Comparison of ENCODE assay signal across 1 cellular context in genomic region chr12:87952850-87953249, GRCh38.
TF ChIP-seq lines count a peak whose summit lies in the region.

No MANE protein-coding gene starts in this region.

TF ChIP-seq in HepG2, 621 proteins besides CTCF, POLR2A, EP300 and RAD21 (continued from another document):
- TF ChIP-seq USF2 (IDR thresholded peaks at IDR 0.05; ENCODE audit: low read depth, low read length) (no peak), USF2 (CRISPR knock-in tag; IDR thresholded peaks at IDR 0.05; ENCODE audit: borderline replicate concordance) (no peak), SMC3 (IDR thresholded peaks at IDR 0.05; ENCODE audit: low read length) (no peak), KDM2A (CRISPR knock-in tag; IDR thresholded peaks at IDR 0.05; ENCODE audit: borderline replicate concordance, low read depth) (no peak), MLX (CRISPR knock-in tag; IDR thresholded peaks at IDR 0.05) (no peak), ETV5 (CRISPR knock-in tag; IDR thresholded peaks at IDR 0.05; ENCODE audit: borderline replicate concordance) (no peak), ZNF616 (CRISPR knock-in tag; IDR thresholded peaks at IDR 0.05; ENCODE audit: low read depth) (no peak), SMAD9 (CRISPR knock-in tag; IDR thresholded peaks at IDR 0.05) (no peak), HHEX (CRISPR knock-in tag; IDR thresholded peaks at IDR 0.05) (no peak), GRHL1 (CRISPR knock-in tag; conservative IDR thresholded peaks at IDR 0.05) (no peak), ATAD3A (CRISPR knock-in tag; IDR thresholded peaks at IDR 0.05) (no peak)
- TF ChIP-seq, protein P1, sequence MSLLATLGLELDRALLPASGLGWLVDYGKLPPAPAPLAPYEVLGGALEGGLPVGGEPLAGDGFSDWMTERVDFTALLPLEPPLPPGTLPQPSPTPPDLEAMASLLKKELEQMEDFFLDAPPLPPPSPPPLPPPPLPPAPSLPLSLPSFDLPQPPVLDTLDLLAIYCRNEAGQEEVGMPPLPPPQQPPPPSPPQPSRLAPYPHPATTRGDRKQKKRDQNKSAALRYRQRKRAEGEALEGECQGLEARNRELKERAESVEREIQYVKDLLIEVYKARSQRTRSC (CRISPR knock-in tag; IDR thresholded peaks at IDR 0.05; ENCODE audit: low read depth), result no peak
- TF ChIP-seq, protein P2, sequence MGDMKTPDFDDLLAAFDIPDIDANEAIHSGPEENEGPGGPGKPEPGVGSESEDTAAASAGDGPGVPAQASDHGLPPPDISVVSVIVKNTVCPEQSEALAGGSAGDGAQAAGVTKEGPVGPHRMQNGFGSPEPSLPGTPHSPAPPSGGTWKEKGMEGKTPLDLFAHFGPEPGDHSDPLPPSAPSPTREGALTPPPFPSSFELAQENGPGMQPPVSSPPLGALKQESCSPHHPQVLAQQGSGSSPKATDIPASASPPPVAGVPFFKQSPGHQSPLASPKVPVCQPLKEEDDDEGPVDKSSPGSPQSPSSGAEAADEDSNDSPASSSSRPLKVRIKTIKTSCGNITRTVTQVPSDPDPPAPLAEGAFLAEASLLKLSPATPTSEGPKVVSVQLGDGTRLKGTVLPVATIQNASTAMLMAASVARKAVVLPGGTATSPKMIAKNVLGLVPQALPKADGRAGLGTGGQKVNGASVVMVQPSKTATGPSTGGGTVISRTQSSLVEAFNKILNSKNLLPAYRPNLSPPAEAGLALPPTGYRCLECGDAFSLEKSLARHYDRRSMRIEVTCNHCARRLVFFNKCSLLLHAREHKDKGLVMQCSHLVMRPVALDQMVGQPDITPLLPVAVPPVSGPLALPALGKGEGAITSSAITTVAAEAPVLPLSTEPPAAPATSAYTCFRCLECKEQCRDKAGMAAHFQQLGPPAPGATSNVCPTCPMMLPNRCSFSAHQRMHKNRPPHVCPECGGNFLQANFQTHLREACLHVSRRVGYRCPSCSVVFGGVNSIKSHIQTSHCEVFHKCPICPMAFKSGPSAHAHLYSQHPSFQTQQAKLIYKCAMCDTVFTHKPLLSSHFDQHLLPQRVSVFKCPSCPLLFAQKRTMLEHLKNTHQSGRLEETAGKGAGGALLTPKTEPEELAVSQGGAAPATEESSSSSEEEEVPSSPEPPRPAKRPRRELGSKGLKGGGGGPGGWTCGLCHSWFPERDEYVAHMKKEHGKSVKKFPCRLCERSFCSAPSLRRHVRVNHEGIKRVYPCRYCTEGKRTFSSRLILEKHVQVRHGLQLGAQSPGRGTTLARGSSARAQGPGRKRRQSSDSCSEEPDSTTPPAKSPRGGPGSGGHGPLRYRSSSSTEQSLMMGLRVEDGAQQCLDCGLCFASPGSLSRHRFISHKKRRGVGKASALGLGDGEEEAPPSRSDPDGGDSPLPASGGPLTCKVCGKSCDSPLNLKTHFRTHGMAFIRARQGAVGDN (CRISPR knock-in tag; IDR thresholded peaks at IDR 0.05), result no peak
TF ChIP-seq in HepG2: peak in this region for 0.
